In genomic region chr5:90472783-90473182, GRCh38 we compare ENCODE assay signal across 7 cellular contexts. TPM values are rescaled to one million over a fixed set of nuclear protein-coding genes. Genes with fewer than 3 reads are reported as not detected.
A peak's percentile ranks its signal among the peaks of the same experiment; 100 is the strongest.
DNase-seq lines count a peak whose midpoint lies in the region; ATAC-seq and TF ChIP-seq lines count a peak whose summit lies in the region.

No MANE protein-coding gene starts in this region.

- peaks cover 13% of the 10 kb centered on the region for H3K36me3 Mint-ChIP-seq in GM23338 (ENCODE audit: low read depth)

- no peaks in the 10 kb centered on the region for H3K9me3 ChIP-seq in SU-DHL-6 (ENCODE audit: insufficient read depth, low read length)

- TF ChIP-seq CTCF in GM23338 (conservative IDR thresholded peaks at IDR 0.05; ENCODE audit: low read depth in 2 of 2): no peak
- no peak for TF ChIP-seq CTCF in SU-DHL-6 (IDR thresholded peaks at IDR 0.05; ENCODE audit: insufficient read depth, low read length, poor library complexity, severe bottlenecking)
- no peak for TF ChIP-seq CTCF in fibroblast of mammary gland (conservative IDR thresholded peaks at IDR 0.05; ENCODE audit: control insufficient read depth, insufficient read depth, low read depth, low read length)
- TF ChIP-seq CTCF in GM13977 (IDR thresholded peaks at IDR 0.05; ENCODE audit: extremely low read depth, insufficient read depth, missing control alignments): no peak

- DNase-seq in GM23338 (ENCODE audit: low spot score) (no peak), fibroblast of mammary gland (ENCODE audit: low read depth) (no peak), skeletal muscle cell (ENCODE audit: low read depth) (no peak), GM13977 (ENCODE audit: low spot score) (no peak)

- peaks cover 35% of the 10 kb centered on the region for H3K4me1 Mint-ChIP-seq in GM23338

- H4K20me1 ChIP-seq in GM23338 (replicated peaks; ENCODE audit: insufficient read depth) (no peaks in the 10 kb centered on the region), SU-DHL-6 (ENCODE audit: low read depth, low read length) (no peaks in the 10 kb centered on the region)

- H3K27me3 Mint-ChIP-seq in GM23338 (ENCODE audit: insufficient read depth, low read depth, poor library complexity): peaks cover 14% of the 10 kb centered on the region

- no peaks in the 10 kb centered on the region; the same call in 2 of the 3 replicates for H3K9me3 Mint-ChIP-seq in GM23338

- H3K4me3 ChIP-seq in GM23338 (peak overlapping the region; percentile 83), SU-DHL-6 (ENCODE audit: insufficient read depth, low read length, poor library complexity, severe bottlenecking) (peak overlapping the region; percentile 82), fibroblast of mammary gland (ENCODE audit: control insufficient read depth, low read depth, low read length) (peak overlapping the region; percentile 88), skeletal muscle cell (ENCODE audit: low read depth, low read length) (peak overlapping the region; percentile 86)

- H3K9me2 ChIP-seq in GM23338 (ENCODE audit: insufficient read depth) (no peaks in the 10 kb centered on the region), SU-DHL-6 (replicated peaks; ENCODE audit: insufficient read depth, low read length) (no peaks in the 10 kb centered on the region)

- in situ Hi-C loops in GM13977 (cut with MboI; ENCODE audit: low pct_unique_long_range_greater_than_20kb, low sequenced_read_pairs, unreplicated experiment): loop anchor here (25.0 kb wide), 1 partner anchor 315 kb away; no protein-coding TSS in a partner anchor

- H3K27me3 ChIP-seq in GM23338 (ENCODE audit: insufficient read depth): no peaks in the 10 kb centered on the region
- H3K27me3 ChIP-seq in SU-DHL-6 (ENCODE audit: low read length): no peaks in the 10 kb centered on the region

- H2AFZ ChIP-seq in GM23338: no peak overlapping the region
- H2AFZ ChIP-seq in SU-DHL-6 (ENCODE audit: low read depth, low read length, severe bottlenecking): no peak overlapping the region

- no peak for ATAC-seq in GM23338
- ATAC-seq in HG03521 (IDR thresholded peaks at IDR 0.05; ENCODE audit: unreplicated experiment): no peak
- ATAC-seq in HG03469 (IDR thresholded peaks at IDR 0.05; ENCODE audit: unreplicated experiment): no peak

- H3F3A ChIP-seq in GM23338 (replicated peaks; ENCODE audit: low read depth) (peaks cover 18% of the 10 kb centered on the region), SU-DHL-6 (ENCODE audit: insufficient read depth) (0 out of 2 replicates have a peak, but pooled peaks cover 4% of the 10 kb centered on the region)

- H3K36me3 ChIP-seq in GM23338 (ENCODE audit: insufficient read depth) (no peaks in the 10 kb centered on the region), SU-DHL-6 (ENCODE audit: low read length) (no peaks in the 10 kb centered on the region; the same call in 1 of the 2 replicates)

- peak overlapping the region; percentile 82 for H3K9ac ChIP-seq in SU-DHL-6 (ENCODE audit: low read length)

- peak overlapping the region; percentile 97 for H3K4me3 Mint-ChIP-seq in GM23338

- H3K4me2 ChIP-seq in GM23338: peak overlapping the region; percentile 79
- H3K4me2 ChIP-seq in SU-DHL-6 (ENCODE audit: low read depth, low read length, poor library complexity, severe bottlenecking): peak overlapping the region; percentile 80

- H3K79me2 ChIP-seq in GM23338 (replicated peaks; ENCODE audit: insufficient read depth) (peaks cover 32% of the 10 kb centered on the region), SU-DHL-6 (ENCODE audit: insufficient read depth, low read length) (peaks cover 76% of the 10 kb centered on the region)

- 0 out of 2 replicates have a peak overlapping the region, but pooled peaks have one; percentile 38 for H3K27ac Mint-ChIP-seq in GM23338

- H3K27ac ChIP-seq in GM23338 (ENCODE audit: low read depth): no peak overlapping the region
- no peak overlapping the region for H3K27ac ChIP-seq in SU-DHL-6 (ENCODE audit: low read depth, low read length)

- peaks cover 21% of the 10 kb centered on the region for H3K4me1 ChIP-seq in GM23338 (ENCODE audit: insufficient read depth)

TF ChIP-seq in GM23338, 12 proteins besides CTCF, POLR2A, EP300 and RAD21 (continues in another document):
- TF ChIP-seq STAT1 (IDR thresholded peaks at IDR 0.05; ENCODE audit: unreplicated experiment) (no peak), EZH2 (IDR thresholded peaks at IDR 0.05; ENCODE audit: low read depth, unreplicated experiment) (no peak), NANOG (IDR thresholded peaks at IDR 0.05; ENCODE audit: borderline replicate concordance) (no peak), JUNB (IDR thresholded peaks at IDR 0.05; ENCODE audit: unreplicated experiment) (no peak), EZH2phosphoT487 (IDR thresholded peaks at IDR 0.05; ENCODE audit: unreplicated experiment) (no peak), POLR2AphosphoS5 (IDR thresholded peaks at IDR 0.05; ENCODE audit: low read depth) (no peak), ZNF331 (CRISPR knock-in tag; IDR thresholded peaks at IDR 0.05; ENCODE audit: low read depth) (no peak), ZNF114 (CRISPR knock-in tag; IDR thresholded peaks at IDR 0.05) (no peak), CREB1 (CRISPR knock-in tag; IDR thresholded peaks at IDR 0.05; ENCODE audit: low read depth) (no peak)
- TF ChIP-seq, protein P1, sequence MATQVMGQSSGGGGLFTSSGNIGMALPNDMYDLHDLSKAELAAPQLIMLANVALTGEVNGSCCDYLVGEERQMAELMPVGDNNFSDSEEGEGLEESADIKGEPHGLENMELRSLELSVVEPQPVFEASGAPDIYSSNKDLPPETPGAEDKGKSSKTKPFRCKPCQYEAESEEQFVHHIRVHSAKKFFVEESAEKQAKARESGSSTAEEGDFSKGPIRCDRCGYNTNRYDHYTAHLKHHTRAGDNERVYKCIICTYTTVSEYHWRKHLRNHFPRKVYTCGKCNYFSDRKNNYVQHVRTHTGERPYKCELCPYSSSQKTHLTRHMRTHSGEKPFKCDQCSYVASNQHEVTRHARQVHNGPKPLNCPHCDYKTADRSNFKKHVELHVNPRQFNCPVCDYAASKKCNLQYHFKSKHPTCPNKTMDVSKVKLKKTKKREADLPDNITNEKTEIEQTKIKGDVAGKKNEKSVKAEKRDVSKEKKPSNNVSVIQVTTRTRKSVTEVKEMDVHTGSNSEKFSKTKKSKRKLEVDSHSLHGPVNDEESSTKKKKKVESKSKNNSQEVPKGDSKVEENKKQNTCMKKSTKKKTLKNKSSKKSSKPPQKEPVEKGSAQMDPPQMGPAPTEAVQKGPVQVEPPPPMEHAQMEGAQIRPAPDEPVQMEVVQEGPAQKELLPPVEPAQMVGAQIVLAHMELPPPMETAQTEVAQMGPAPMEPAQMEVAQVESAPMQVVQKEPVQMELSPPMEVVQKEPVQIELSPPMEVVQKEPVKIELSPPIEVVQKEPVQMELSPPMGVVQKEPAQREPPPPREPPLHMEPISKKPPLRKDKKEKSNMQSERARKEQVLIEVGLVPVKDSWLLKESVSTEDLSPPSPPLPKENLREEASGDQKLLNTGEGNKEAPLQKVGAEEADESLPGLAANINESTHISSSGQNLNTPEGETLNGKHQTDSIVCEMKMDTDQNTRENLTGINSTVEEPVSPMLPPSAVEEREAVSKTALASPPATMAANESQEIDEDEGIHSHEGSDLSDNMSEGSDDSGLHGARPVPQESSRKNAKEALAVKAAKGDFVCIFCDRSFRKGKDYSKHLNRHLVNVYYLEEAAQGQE (IDR thresholded peaks at IDR 0.05; ENCODE audit: unreplicated experiment): no peak
- TF ChIP-seq, protein P2, sequence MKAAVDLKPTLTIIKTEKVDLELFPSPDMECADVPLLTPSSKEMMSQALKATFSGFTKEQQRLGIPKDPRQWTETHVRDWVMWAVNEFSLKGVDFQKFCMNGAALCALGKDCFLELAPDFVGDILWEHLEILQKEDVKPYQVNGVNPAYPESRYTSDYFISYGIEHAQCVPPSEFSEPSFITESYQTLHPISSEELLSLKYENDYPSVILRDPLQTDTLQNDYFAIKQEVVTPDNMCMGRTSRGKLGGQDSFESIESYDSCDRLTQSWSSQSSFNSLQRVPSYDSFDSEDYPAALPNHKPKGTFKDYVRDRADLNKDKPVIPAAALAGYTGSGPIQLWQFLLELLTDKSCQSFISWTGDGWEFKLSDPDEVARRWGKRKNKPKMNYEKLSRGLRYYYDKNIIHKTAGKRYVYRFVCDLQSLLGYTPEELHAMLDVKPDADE (IDR thresholded peaks at IDR 0.05): no peak

RNA-seq across cellular contexts. Expression of gene MBLAC2, which starts 1.8 kb away (rescaled TPM):
- total RNA-seq in GM23338 (2014; rRNA removed; shearing (Covaris generic)): 8.1 and 10.0 TPM in 2 replicates
- polyA plus RNA-seq in GM23338 (2016; fragmentation: Nextera tagmentation; extraction: Ambion mirVana): 4.1 and 4.3 TPM in 2 replicates

RNA-seq across cellular contexts. Expression of gene POLR3G, which starts 1.9 kb away (rescaled TPM):
- total RNA-seq in GM23338 (2014; rRNA removed; shearing (Covaris generic)): 130 and 147 TPM in 2 replicates
- polyA plus RNA-seq in GM23338 (2016; fragmentation: Nextera tagmentation; extraction: Ambion mirVana): 376 and 377 TPM in 2 replicates

RNA-seq across cellular contexts. Expression of gene LYSMD3, which starts 56.6 kb away (rescaled TPM):
- total RNA-seq in GM23338 (2014; rRNA removed; shearing (Covaris generic)): 19.1 and 19.6 TPM in 2 replicates
- polyA plus RNA-seq in GM23338 (2016; fragmentation: Nextera tagmentation; extraction: Ambion mirVana): 8.6 and 10.7 TPM in 2 replicates
